In the genomic region with DNA sequence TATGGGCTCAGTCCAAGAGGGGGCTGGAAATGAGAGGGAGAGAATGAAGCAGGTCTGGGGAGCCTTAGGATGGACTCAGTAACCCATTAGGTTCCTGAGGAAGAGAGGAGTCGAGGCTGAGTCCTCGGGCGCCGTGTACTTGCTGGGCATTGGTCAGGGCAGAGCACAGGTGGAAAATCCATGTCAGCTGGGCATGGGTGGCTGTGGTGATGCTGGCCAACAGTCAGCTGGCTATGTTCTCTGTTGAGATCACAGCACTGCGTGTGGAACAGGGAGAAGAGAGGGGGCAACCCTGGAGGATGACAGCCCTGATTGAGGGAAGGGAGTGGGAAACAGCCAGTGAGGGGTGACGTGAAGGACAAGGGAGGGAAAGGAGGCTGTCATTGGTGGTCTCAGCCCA, we compare ENCODE assay signal across 10 cellular contexts. TPM values are rescaled to one million over a fixed set of nuclear protein-coding genes. Genes with fewer than 3 reads are reported as not detected.
DNase-seq lines count a peak whose midpoint lies in the region; FAIRE-seq and TF ChIP-seq lines count a peak whose summit lies in the region.
"Had no signal": no experiment of that assay in that cellular context is flagged by ENCODE, and none has a peak within 500 bp of the region (broad histone marks: within the 10 kb centered on the region; RNA-seq: fewer than 3 reads in every experiment).

No MANE protein-coding gene starts in this region.

- H3K4me3 ChIP-seq in Caco-2 (ENCODE audit: low read depth, low read length), result no peak overlapping the region
- H3K4me3 ChIP-seq in WERI-Rb-1 (ENCODE audit: low read depth, low read length), result no peak overlapping the region
- H3K4me3 ChIP-seq in colonic mucosa, result no peak overlapping the region
- H3K4me3 ChIP-seq: HAP-1, PC-9 had no signal

- H3K27ac Mint-ChIP-seq in Caco-2 (ENCODE audit: unreplicated experiment), result peak overlapping the region; percentile 44
- peak overlapping the region; percentile 36 for H3K27ac Mint-ChIP-seq in glutamatergic neuron (ENCODE audit: unreplicated experiment)

- BruUV-seq in Caco-2 (replicated peaks; lab: Mats Ljungman, UMichigan), result no TSS peak

- no peaks in the 10 kb centered on the region for H3K9me3 Mint-ChIP-seq in Caco-2 (ENCODE audit: unreplicated experiment)
- peaks cover 4% of the 10 kb centered on the region for H3K9me3 Mint-ChIP-seq in glutamatergic neuron (ENCODE audit: unreplicated experiment)

- H3K9me3 ChIP-seq in Caco-2 (no peaks in the 10 kb centered on the region), WERI-Rb-1 (ENCODE audit: severe bottlenecking) (no peaks in the 10 kb centered on the region), colonic mucosa (no peaks in the 10 kb centered on the region)
- H3K9me3 ChIP-seq: HAP-1 had no signal

- no peaks in the 10 kb centered on the region for H3K27me3 ChIP-seq in Caco-2 (replicated peaks; ENCODE audit: control insufficient read depth, insufficient read depth, low read length)
- H3K27me3 ChIP-seq in WERI-Rb-1 (ENCODE audit: insufficient read depth, low read depth, severe bottlenecking), result no peaks in the 10 kb centered on the region
- H3K27me3 ChIP-seq in colonic mucosa, result no peaks in the 10 kb centered on the region

- no peak for FAIRE-seq in RCC 7860 (lab: Jason Lieb, UNC)

- H3K9ac ChIP-seq in colonic mucosa (ENCODE audit: low read depth in 2 of 2, low read length in 2 of 2), result no peak overlapping the region

- H3K36me3 ChIP-seq in Caco-2 (ENCODE audit: control insufficient read depth, insufficient read depth, low read length), result no peaks in the 10 kb centered on the region
- H3K36me3 ChIP-seq in WERI-Rb-1, result no peaks in the 10 kb centered on the region
- H3K36me3 ChIP-seq in colonic mucosa, result no peaks in the 10 kb centered on the region
- H3K36me3 ChIP-seq: HAP-1 had no signal

- H3K4me3 Mint-ChIP-seq in Caco-2 (ENCODE audit: unreplicated experiment), result no peak overlapping the region
- H3K4me3 Mint-ChIP-seq in glutamatergic neuron (ENCODE audit: unreplicated experiment), result peak overlapping the region; percentile 61

- CTCF ChIA-PET in Caco-2 (lab: Charles Lee), result interaction anchor here (0.6 to 1.0 kb wide), 2 partner anchors 44 to 80 kb away, joined by 3 to 5 read pairs; no protein-coding TSS in a partner anchor

- DNase-seq in Caco-2, result no peak
- DNase-seq in WERI-Rb-1, result no peak
- DNase-seq in glutamatergic neuron, result no peak
- DNase-seq in colonic mucosa, result no peak
- DNase-seq in RCC 7860 (ENCODE audit: low spot score), result no peak
- no peak for DNase-seq in amygdala (lab: John Stamatoyannopoulos, UW)
- DNase-seq: NCI-H1436 treated with DMSO at 0.1 percent for 48 hours had no signal

- no peaks in the 10 kb centered on the region for H3K27me3 Mint-ChIP-seq in Caco-2 (ENCODE audit: insufficient read depth, unreplicated experiment)
- no peaks in the 10 kb centered on the region for H3K27me3 Mint-ChIP-seq in glutamatergic neuron (ENCODE audit: unreplicated experiment)

- H3K4me1 ChIP-seq in Caco-2 (no peaks in the 10 kb centered on the region), colonic mucosa (no peaks in the 10 kb centered on the region)
- H3K4me1 ChIP-seq: HAP-1 had no signal

- TF ChIP-seq CTCF in Caco-2 (IDR thresholded peaks at IDR 0.05; ENCODE audit: insufficient read depth in 1 of 2, low read depth in 1 of 2, low read length in 1 of 2, severe bottlenecking in 1 of 2, unreplicated experiment in 1 of 2), result no peak
- TF ChIP-seq CTCF in GM12873 (IDR thresholded peaks at IDR 0.05; ENCODE audit: insufficient read depth, low read depth, low read length, missing control alignments), result peak; percentile 9
- TF ChIP-seq CTCF in WERI-Rb-1 (IDR thresholded peaks at IDR 0.05; ENCODE audit: low read depth, low read length), result no peak
- no peak for TF ChIP-seq CTCF in glutamatergic neuron (IDR thresholded peaks at IDR 0.05; ENCODE audit: partially characterized antibody, unreplicated experiment)
- no peak for TF ChIP-seq CTCF in colonic mucosa (IDR thresholded peaks at IDR 0.05)

- POLR2A ChIA-PET in Caco-2 (lab: Charles Lee), result no interaction called here

- peaks cover 5% of the 10 kb centered on the region for H3K36me3 Mint-ChIP-seq in Caco-2 (ENCODE audit: insufficient read depth, unreplicated experiment)
- no peaks in the 10 kb centered on the region for H3K36me3 Mint-ChIP-seq in glutamatergic neuron (ENCODE audit: unreplicated experiment)

- H3K4me1 Mint-ChIP-seq in Caco-2 (ENCODE audit: low read depth, unreplicated experiment) (no peaks in the 10 kb centered on the region), glutamatergic neuron (ENCODE audit: low read depth, unreplicated experiment) (peaks cover 23% of the 10 kb centered on the region)

- intact Hi-C loops in Caco-2 (cut with micrococcal nuclease; ENCODE audit: unreplicated experiment) (loop anchor here (1.0 to 10.0 kb wide), 3 partner anchors 83 to 240 kb away; no protein-coding TSS in a partner anchor), colonic mucosa (cut with DNase I) (loop anchor here (2.0 to 5.0 kb wide), 3 partner anchors 82 to 240 kb away; no protein-coding TSS in a partner anchor)

- H3K27ac ChIP-seq in WERI-Rb-1, result peak overlapping the region; percentile 28
- H3K27ac ChIP-seq in colonic mucosa, result no peak overlapping the region
- H3K27ac ChIP-seq: PC-9 had no signal

RNA-seq across cellular contexts. Expression of gene CLSTN1, which starts 43.1 kb away (rescaled TPM):
- total RNA-seq in Caco-2 (2022), result 89.2 and 102 TPM in 2 replicates
- total RNA-seq in glutamatergic neuron (ENCODE audit: unreplicated experiment), result 139 TPM
- total RNA-seq in colonic mucosa, result 100 to 1,000 TPM; 215 to 226 TPM

RNA-seq across cellular contexts. Expression of gene CTNNBIP1, which starts 43.2 kb away (rescaled TPM):
- total RNA-seq in Caco-2 (2022), result 17.1 and 17.5 TPM in 2 replicates
- total RNA-seq in glutamatergic neuron (ENCODE audit: unreplicated experiment), result 50.7 TPM
- total RNA-seq in colonic mucosa, result 10 to 100 TPM; 28.1 to 30.1 TPM
